ENCODE assay signal across 7 cellular contexts in the genomic region with DNA sequence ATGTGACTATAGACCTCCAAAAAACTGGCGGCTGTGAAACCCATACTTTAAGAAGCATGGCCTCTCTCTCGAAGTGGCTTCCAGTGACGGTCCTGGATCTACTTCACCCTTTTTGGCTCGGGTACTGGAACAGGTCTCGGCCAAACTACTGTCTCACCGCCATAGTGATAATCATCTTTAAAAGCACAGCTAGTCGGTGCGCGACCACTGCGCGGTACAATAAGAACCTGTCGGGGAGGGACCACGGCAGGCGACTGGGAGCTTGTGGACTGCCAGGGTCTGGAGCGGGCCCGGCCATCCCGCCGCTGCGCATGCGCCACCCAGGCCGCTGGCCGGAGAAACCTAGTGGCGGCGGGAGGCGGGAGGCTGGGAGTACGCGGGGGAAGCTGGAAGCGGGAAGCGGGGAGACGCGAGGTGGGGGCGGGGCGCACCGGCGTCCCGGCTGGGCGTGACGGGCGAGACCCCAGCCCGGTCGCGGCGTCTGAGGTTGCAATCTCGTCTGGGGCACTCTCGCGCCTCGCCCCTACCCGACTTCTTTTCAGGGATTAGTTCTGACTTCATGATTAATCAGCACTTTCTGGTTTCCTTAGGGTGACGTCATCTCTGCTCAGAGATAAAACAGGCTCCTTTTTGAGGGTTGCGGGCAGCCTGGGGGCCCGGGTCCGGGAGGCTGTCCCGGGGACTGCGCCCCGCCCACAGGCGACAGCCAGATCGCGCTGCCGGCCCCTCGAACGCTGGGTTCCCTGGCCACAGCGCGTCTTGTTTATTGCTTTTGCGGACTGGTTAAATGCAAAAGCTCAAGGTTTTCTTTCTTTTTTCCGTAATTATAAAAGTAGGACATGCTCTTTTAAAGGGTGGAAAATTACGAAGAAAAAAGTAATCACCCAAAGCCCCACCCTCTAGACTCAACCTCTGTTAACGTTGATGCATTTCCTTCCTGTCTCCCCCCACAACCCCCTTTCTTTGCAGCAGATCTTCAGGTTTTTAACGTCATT.
DNase-seq lines count a peak whose midpoint lies in the region; ATAC-seq, FAIRE-seq and TF ChIP-seq lines count a peak whose summit lies in the region.

No MANE protein-coding gene starts in this region.

- H3K9me3 Mint-ChIP-seq in immature natural killer cell = no peaks in the 10 kb centered on the region

- 4% methylated on average over 48 of the region's 68 CpGs for WGBS in smooth muscle cell (ENCODE audit: low lambda C conversion rate)

- DNase-seq in NCI-H2171 treated with DMSO at 0.1 percent for 48 hours (lab: John Stamatoyannopoulos, UW) = peak; percentile 62
- peak; percentile 92 for DNase-seq in bronchial epithelial cell (ENCODE audit: low read depth)
- peak; percentile 87 to 90 (median 87) for DNase-seq in immature natural killer cell
- DNase-seq in smooth muscle cell (lab: John Stamatoyannopoulos, UW; ENCODE audit: unreplicated experiment) = peak; percentile 81

- H3F3A ChIP-seq in smooth muscle cell (ENCODE audit: low read depth) = peaks cover 12% of the 10 kb centered on the region

- peak overlapping the region; percentile 90 for H3K9ac ChIP-seq in smooth muscle cell (ENCODE audit: low read depth)

- no peaks in the 10 kb centered on the region for H3K79me2 ChIP-seq in smooth muscle cell (ENCODE audit: low read depth)

- H4K20me1 ChIP-seq in smooth muscle cell (ENCODE audit: low read depth) = no peaks in the 10 kb centered on the region

- H2AFZ ChIP-seq in smooth muscle cell (ENCODE audit: low read depth) = peak overlapping the region; percentile 62

- H3K27me3 Mint-ChIP-seq in immature natural killer cell (ENCODE audit: low read depth in 3 of 3) = peaks cover 9 to 20% (median 11%) of the 10 kb centered on the region in 3 donors

- peaks cover 30 to 34% of the 10 kb centered on the region in 2 donors for H3K4me1 Mint-ChIP-seq in immature natural killer cell

- H3K9me3 ChIP-seq in smooth muscle cell (replicated peaks; ENCODE audit: low read depth) = no peaks in the 10 kb centered on the region

- peaks cover 14% of the 10 kb centered on the region for H3K4me1 ChIP-seq in smooth muscle cell (ENCODE audit: low read depth)

- peak overlapping the region; percentile 81 to 91 (median 85) for H3K4me3 Mint-ChIP-seq in immature natural killer cell

- no peak for FAIRE-seq in bronchial epithelial cell (lab: Jason Lieb, UNC)

- no peaks in the 10 kb centered on the region for H3K36me3 Mint-ChIP-seq in immature natural killer cell

- TF ChIP-seq CTCF in WI38 (IDR thresholded peaks at IDR 0.05; ENCODE audit: low read depth, low read length) = no peak
- peak; percentile 3 for TF ChIP-seq CTCF in bronchial epithelial cell (IDR thresholded peaks at IDR 0.05; ENCODE audit: insufficient read depth, low read length, severe bottlenecking)
- TF ChIP-seq CTCF in smooth muscle cell (IDR thresholded peaks at IDR 0.05; ENCODE audit: borderline replicate concordance, insufficient read depth, poor library complexity, severe bottlenecking) = no peak

- peak overlapping the region; percentile 92 to 99 (median 95) for H3K27ac Mint-ChIP-seq in immature natural killer cell

- H3K27me3 ChIP-seq in bronchial epithelial cell (ENCODE audit: control insufficient read depth, insufficient read depth, low read length) = no peaks in the 10 kb centered on the region
- H3K27me3 ChIP-seq in smooth muscle cell (ENCODE audit: low read depth) = no peaks in the 10 kb centered on the region

- ATAC-seq in GM18520 (IDR thresholded peaks at IDR 0.05; ENCODE audit: unreplicated experiment) = peak; percentile 74
- peak; percentile 81 for ATAC-seq in HG02981 (IDR thresholded peaks at IDR 0.05; ENCODE audit: unreplicated experiment)

- H3K36me3 ChIP-seq in bronchial epithelial cell (ENCODE audit: control insufficient read depth, insufficient read depth, low read length) (no peaks in the 10 kb centered on the region), smooth muscle cell (ENCODE audit: low read depth) (no peaks in the 10 kb centered on the region)

- peak overlapping the region; percentile 89 for H3K27ac ChIP-seq in smooth muscle cell (ENCODE audit: low read depth)

- H3K4me3 ChIP-seq in WI38 (ENCODE audit: low read depth, low read length) (peak overlapping the region; percentile 61), bronchial epithelial cell (ENCODE audit: low read depth, low read length) (peak overlapping the region; percentile 71), smooth muscle cell (peak overlapping the region; percentile 47)

- peak overlapping the region; percentile 71 for H3K4me2 ChIP-seq in smooth muscle cell

Comparison
In these comparisons a context has a peak if more than half of its experiments do, and no peak if none do; other contexts are left out.
1. Peak in every context shown above with its lines: DNase-seq, ATAC-seq, H3K4me3 ChIP-seq and H3K27ac ChIP-seq.